29 cellular contexts compared by ENCODE assay signal in the genomic region with DNA sequence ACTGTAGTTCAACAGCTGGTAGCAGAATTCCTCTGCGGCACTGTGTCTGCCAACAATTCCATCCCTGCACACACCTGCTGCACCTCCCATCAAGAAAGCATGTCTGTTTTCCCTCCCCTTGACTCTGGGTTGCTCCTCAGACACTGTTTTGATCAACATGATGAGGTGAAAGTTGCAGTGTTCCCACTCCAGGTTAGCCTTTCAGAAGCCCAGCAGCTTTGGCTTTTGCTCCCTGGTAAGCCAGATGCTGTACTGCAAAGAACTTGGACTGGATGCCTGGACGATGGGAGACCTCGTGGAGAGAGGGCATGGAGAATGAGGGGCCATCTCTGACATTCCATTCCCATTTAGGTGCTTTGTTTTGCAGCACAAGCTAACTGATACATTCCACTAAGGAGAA.
"Had no signal": no experiment of that assay in that cellular context is flagged by ENCODE, and none has a peak within 500 bp of the region (broad histone marks: within the 10 kb centered on the region; RNA-seq: fewer than 3 reads in every experiment).

No MANE protein-coding gene starts in this region.

- H3K4me1 Mint-ChIP-seq: neural crest cell; stimulated activated naive B cell treated with anti-CD40 and anti-IgM and Interleukin-4, amounts not matched to agents 10 μg/mL and 1 μg/mL and 100 μg/mL, for 72 hours had no signal

- H3K27me3 ChIP-seq: hepatocyte, pancreas, stomach, testis, thyroid gland, transverse colon, upper lobe of left lung, vagina had no signal

- ATAC-seq: left cardiac atrium; left lung; lower lobe of right lung; naive thymus-derived CD8-positive, alpha-beta T cell; pancreas; sciatic nerve; stimulated activated naive B cell treated with anti-CD40 and anti-IgM and Interleukin-4, amounts not matched to agents 10 μg/mL and 1 μg/mL and 100 μg/mL, for 72 hours; stimulated activated naive CD8-positive, alpha-beta T cell treated with anti-CD3 and anti-CD28 coated beads, Interleukin-15, Interleukin-2, amounts not matched to agents 100 U/mL and 50 U/mL, for 24 hours had no signal

- H3K9me3 Mint-ChIP-seq: naive thymus-derived CD8-positive, alpha-beta T cell; nephron; neural crest cell; stimulated activated naive B cell treated with anti-CD40 and anti-IgM and Interleukin-4, amounts not matched to agents 10 μg/mL and 1 μg/mL and 100 μg/mL, for 72 hours had no signal

- H3K4me1 ChIP-seq: pancreas, prostate gland, stomach, testis, thyroid gland, transverse colon had no signal

- DNase-seq: kidney glomerular epithelial cell; left cardiac atrium; left lung; lower lobe of right lung; mammary epithelial cell; mesenchymal stem cell; naive thymus-derived CD8-positive, alpha-beta T cell; nucleus accumbens; pancreas; posterior cingulate gyrus; stimulated activated CD4-positive, alpha-beta T cell treated with anti-CD3 and anti-CD28 coated beads, Interleukin-12 subunit alpha, Interleukin-12 subunit beta, amount 100 ng/mL, for 4 hours; stimulated activated CD4-positive, alpha-beta T cell treated with anti-CD3 and anti-CD28 coated beads, Interleukin-15, amount 100 ng/mL, for 24 hours; stimulated activated CD4-positive, alpha-beta T cell treated with anti-CD3 and anti-CD28 coated beads, Interleukin-2, amount 100 ng/mL, for 24 hours; stimulated activated CD4-positive, alpha-beta T cell treated with anti-CD3 and anti-CD28 coated beads, Interleukin-4, amount 100 ng/mL, for 1 hour; stimulated activated naive B cell treated with anti-CD40 and anti-IgM and Interleukin-4, amounts not matched to agents 10 μg/mL and 1 μg/mL and 100 μg/mL, for 72 hours; stimulated activated naive CD8-positive, alpha-beta T cell treated with anti-CD3 and anti-CD28 coated beads, Interleukin-15, Interleukin-2, amounts not matched to agents 100 U/mL and 50 U/mL, for 24 hours; stomach; testis; thyroid gland; transverse colon; upper lobe of left lung had no signal

- FAIRE-seq: keratinocyte, pancreas had no signal

- H3K36me3 Mint-ChIP-seq: naive thymus-derived CD8-positive, alpha-beta T cell; stimulated activated naive B cell treated with anti-CD40 and anti-IgM and Interleukin-4, amounts not matched to agents 10 μg/mL and 1 μg/mL and 100 μg/mL, for 72 hours had no signal

- H3K4me2 ChIP-seq: hepatocyte had no signal

- H3K79me2 ChIP-seq: hepatocyte had no signal

- H3K4me3 ChIP-seq: hepatocyte, left lung, lower lobe of right lung, pancreas, prostate gland, skin epidermis, stomach, testis, thyroid gland, transverse colon, upper lobe of left lung, vagina had no signal

- H3K27ac Mint-ChIP-seq: stimulated activated naive B cell treated with anti-CD40 and anti-IgM and Interleukin-4, amounts not matched to agents 10 μg/mL and 1 μg/mL and 100 μg/mL, for 72 hours had no signal

- H3K36me3 ChIP-seq: left lung, lower lobe of right lung, pancreas, prostate gland, stomach, thyroid gland, transverse colon, upper lobe of left lung, vagina had no signal

- H3K4me3 Mint-ChIP-seq: naive thymus-derived CD8-positive, alpha-beta T cell; nephron; neural crest cell; stimulated activated naive B cell treated with anti-CD40 and anti-IgM and Interleukin-4, amounts not matched to agents 10 μg/mL and 1 μg/mL and 100 μg/mL, for 72 hours had no signal

- H3K9me3 ChIP-seq: left lung, lower lobe of right lung, pancreas, prostate gland, stomach, testis, thyroid gland, transverse colon, upper lobe of left lung, vagina had no signal

- H2AFZ ChIP-seq: hepatocyte had no signal

- H3K27ac ChIP-seq: hepatocyte, left lung, lower lobe of right lung, pancreas, prostate gland, skin epidermis, stomach, testis, thyroid gland, transverse colon, upper lobe of left lung, vagina had no signal
